1 cellular context compared by ENCODE assay signal in genomic region chr9:33391111-33391771, GRCh38.
A peak's percentile ranks its signal among the peaks of the same experiment; 100 is the strongest.
TF ChIP-seq lines count a peak whose summit lies in the region.
"Not testable (repeated sequence)": the region's sequence is repeated elsewhere in the genome, so short reads cannot be mapped to it uniquely, and the experiment has no call there.

No MANE protein-coding gene starts in this region.

TF ChIP-seq in HepG2, 621 proteins besides CTCF, POLR2A, EP300 and RAD21 (continued from another document and continues in another):
- TF ChIP-seq, protein P1, sequence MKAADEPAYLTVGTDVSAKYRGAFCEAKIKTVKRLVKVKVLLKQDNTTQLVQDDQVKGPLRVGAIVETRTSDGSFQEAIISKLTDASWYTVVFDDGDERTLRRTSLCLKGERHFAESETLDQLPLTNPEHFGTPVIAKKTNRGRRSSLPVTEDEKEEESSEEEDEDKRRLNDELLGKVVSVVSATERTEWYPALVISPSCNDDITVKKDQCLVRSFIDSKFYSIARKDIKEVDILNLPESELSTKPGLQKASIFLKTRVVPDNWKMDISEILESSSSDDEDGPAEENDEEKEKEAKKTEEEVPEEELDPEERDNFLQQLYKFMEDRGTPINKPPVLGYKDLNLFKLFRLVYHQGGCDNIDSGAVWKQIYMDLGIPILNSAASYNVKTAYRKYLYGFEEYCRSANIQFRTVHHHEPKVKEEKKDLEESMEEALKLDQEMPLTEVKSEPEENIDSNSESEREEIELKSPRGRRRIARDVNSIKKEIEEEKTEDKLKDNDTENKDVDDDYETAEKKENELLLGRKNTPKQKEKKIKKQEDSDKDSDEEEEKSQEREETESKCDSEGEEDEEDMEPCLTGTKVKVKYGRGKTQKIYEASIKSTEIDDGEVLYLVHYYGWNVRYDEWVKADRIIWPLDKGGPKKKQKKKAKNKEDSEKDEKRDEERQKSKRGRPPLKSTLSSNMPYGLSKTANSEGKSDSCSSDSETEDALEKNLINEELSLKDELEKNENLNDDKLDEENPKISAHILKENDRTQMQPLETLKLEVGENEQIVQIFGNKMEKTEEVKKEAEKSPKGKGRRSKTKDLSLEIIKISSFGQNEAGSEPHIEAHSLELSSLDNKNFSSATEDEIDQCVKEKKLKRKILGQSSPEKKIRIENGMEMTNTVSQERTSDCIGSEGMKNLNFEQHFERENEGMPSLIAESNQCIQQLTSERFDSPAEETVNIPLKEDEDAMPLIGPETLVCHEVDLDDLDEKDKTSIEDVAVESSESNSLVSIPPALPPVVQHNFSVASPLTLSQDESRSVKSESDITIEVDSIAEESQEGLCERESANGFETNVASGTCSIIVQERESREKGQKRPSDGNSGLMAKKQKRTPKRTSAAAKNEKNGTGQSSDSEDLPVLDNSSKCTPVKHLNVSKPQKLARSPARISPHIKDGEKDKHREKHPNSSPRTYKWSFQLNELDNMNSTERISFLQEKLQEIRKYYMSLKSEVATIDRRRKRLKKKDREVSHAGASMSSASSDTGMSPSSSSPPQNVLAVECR (CRISPR knock-in tag; IDR thresholded peaks at IDR 0.05; ENCODE audit: borderline replicate concordance): peak; percentile 81; the same call in 1 of the 2 replicates
- TF ChIP-seq SIX4 (CRISPR knock-in tag; IDR thresholded peaks at IDR 0.05) (peak; percentile 25; the same call in 1 of the 2 replicates), PAXIP1 (CRISPR knock-in tag; conservative IDR thresholded peaks at IDR 0.05) (peak; percentile 88), ZNF598 (CRISPR knock-in tag; IDR thresholded peaks at IDR 0.05; ENCODE audit: borderline replicate concordance) (peak; percentile 36; the same call in 1 of the 2 replicates), ELF3 (CRISPR knock-in tag; IDR thresholded peaks at IDR 0.05) (peak; percentile 66; the same call in 1 of the 2 replicates), FOXK2 (IDR thresholded peaks at IDR 0.05) (peak; percentile 67), DRAP1 (CRISPR knock-in tag; IDR thresholded peaks at IDR 0.05) (0 out of 2 replicates have a peak, but pooled peaks have one; percentile 27), MYPOP (CRISPR knock-in tag; IDR thresholded peaks at IDR 0.05) (0 out of 2 replicates have a peak, but pooled peaks have one; percentile 30), RARA (CRISPR knock-in tag; IDR thresholded peaks at IDR 0.05) (peak; percentile 77), ZNF788 (CRISPR knock-in tag; IDR thresholded peaks at IDR 0.05; ENCODE audit: borderline replicate concordance) (peak; percentile 82; the same call in 1 of the 2 replicates), ZNF292 (CRISPR knock-in tag; IDR thresholded peaks at IDR 0.05; ENCODE audit: borderline replicate concordance, low read depth) (peak; percentile 75; the same call in 1 of the 2 replicates), KLF16 (CRISPR knock-in tag; IDR thresholded peaks at IDR 0.05) (peak in 1 of 2 experiments; percentile 59; a peak in 2 of 4 replicates), FOXP1 (CRISPR knock-in tag; IDR thresholded peaks at IDR 0.05) (peak; percentile 46), PITX1 (CRISPR knock-in tag; IDR thresholded peaks at IDR 0.05) (0 out of 2 replicates have a peak, but pooled peaks have one; percentile 6), ERF (CRISPR knock-in tag; IDR thresholded peaks at IDR 0.05) (0 out of 2 replicates have a peak, but pooled peaks have one; percentile 53), HNF4A (CRISPR knock-in tag; IDR thresholded peaks at IDR 0.05) (peak; percentile 70), ZNF331 (CRISPR knock-in tag; IDR thresholded peaks at IDR 0.05) (0 out of 2 replicates have a peak, but pooled peaks have one; percentile 34), RCOR2 (CRISPR knock-in tag; IDR thresholded peaks at IDR 0.05) (0 out of 2 replicates have a peak, but pooled peaks have one; percentile 25), BCL6 (CRISPR knock-in tag; IDR thresholded peaks at IDR 0.05) (peak; percentile 42; the same call in 1 of the 2 replicates), ZNF563 (CRISPR knock-in tag; IDR thresholded peaks at IDR 0.05) (0 out of 2 replicates have a peak, but pooled peaks have one; percentile 47), TFAP4 (IDR thresholded peaks at IDR 0.05; ENCODE audit: borderline replicate concordance, low read depth) (peak; percentile 98), RFX5 (IDR thresholded peaks at IDR 0.05; ENCODE audit: low read depth, low read length) (peak; percentile 34; the same call in 1 of the 2 replicates), CEBPG (CRISPR knock-in tag; IDR thresholded peaks at IDR 0.05) (peak; percentile 36; the same call in 1 of the 2 replicates), ZNF746 (CRISPR knock-in tag; IDR thresholded peaks at IDR 0.05) (peak; percentile 27; the same call in 1 of the 2 replicates), HDAC2 (CRISPR knock-in tag; IDR thresholded peaks at IDR 0.05) (peak; percentile 54), HNF1B (CRISPR knock-in tag; IDR thresholded peaks at IDR 0.05) (peak; percentile 87), TFE3 (CRISPR knock-in tag; IDR thresholded peaks at IDR 0.05) (peak; percentile 96), ESRRA (CRISPR knock-in tag; IDR thresholded peaks at IDR 0.05; ENCODE audit: low read depth) (0 out of 2 replicates have a peak, but pooled peaks have one; percentile 37), ARNTL (CRISPR knock-in tag; IDR thresholded peaks at IDR 0.05) (peak; percentile 97)
- TF ChIP-seq, protein P2, sequence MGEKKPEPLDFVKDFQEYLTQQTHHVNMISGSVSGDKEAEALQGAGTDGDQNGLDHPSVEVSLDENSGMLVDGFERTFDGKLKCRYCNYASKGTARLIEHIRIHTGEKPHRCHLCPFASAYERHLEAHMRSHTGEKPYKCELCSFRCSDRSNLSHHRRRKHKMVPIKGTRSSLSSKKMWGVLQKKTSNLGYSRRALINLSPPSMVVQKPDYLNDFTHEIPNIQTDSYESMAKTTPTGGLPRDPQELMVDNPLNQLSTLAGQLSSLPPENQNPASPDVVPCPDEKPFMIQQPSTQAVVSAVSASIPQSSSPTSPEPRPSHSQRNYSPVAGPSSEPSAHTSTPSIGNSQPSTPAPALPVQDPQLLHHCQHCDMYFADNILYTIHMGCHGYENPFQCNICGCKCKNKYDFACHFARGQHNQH (CRISPR knock-in tag; IDR thresholded peaks at IDR 0.05): peak; percentile 63; the same call in 1 of the 2 replicates
- not testable (repeated sequence) for TF ChIP-seq FOXP1 (IDR thresholded peaks at IDR 0.05)
- TF ChIP-seq, protein P3, sequence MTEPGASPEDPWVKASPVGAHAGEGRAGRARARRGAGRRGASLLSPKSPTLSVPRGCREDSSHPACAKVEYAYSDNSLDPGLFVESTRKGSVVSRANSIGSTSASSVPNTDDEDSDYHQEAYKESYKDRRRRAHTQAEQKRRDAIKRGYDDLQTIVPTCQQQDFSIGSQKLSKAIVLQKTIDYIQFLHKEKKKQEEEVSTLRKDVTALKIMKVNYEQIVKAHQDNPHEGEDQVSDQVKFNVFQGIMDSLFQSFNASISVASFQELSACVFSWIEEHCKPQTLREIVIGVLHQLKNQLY (CRISPR knock-in tag; IDR thresholded peaks at IDR 0.05): peak; percentile 70; the same call in 1 of the 2 replicates
- TF ChIP-seq, protein P4, sequence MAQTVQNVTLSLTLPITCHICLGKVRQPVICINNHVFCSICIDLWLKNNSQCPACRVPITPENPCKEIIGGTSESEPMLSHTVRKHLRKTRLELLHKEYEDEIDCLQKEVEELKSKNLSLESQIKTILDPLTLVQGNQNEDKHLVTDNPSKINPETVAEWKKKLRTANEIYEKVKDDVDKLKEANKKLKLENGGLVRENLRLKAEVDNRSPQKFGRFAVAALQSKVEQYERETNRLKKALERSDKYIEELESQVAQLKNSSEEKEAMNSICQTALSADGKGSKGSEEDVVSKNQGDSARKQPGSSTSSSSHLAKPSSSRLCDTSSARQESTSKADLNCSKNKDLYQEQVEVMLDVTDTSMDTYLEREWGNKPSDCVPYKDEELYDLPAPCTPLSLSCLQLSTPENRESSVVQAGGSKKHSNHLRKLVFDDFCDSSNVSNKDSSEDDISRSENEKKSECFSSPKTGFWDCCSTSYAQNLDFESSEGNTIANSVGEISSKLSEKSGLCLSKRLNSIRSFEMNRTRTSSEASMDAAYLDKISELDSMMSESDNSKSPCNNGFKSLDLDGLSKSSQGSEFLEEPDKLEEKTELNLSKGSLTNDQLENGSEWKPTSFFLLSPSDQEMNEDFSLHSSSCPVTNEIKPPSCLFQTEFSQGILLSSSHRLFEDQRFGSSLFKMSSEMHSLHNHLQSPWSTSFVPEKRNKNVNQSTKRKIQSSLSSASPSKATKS (CRISPR knock-in tag; IDR thresholded peaks at IDR 0.05): 0 out of 2 replicates have a peak, but pooled peaks have one; percentile 17
- TF ChIP-seq, protein P5, sequence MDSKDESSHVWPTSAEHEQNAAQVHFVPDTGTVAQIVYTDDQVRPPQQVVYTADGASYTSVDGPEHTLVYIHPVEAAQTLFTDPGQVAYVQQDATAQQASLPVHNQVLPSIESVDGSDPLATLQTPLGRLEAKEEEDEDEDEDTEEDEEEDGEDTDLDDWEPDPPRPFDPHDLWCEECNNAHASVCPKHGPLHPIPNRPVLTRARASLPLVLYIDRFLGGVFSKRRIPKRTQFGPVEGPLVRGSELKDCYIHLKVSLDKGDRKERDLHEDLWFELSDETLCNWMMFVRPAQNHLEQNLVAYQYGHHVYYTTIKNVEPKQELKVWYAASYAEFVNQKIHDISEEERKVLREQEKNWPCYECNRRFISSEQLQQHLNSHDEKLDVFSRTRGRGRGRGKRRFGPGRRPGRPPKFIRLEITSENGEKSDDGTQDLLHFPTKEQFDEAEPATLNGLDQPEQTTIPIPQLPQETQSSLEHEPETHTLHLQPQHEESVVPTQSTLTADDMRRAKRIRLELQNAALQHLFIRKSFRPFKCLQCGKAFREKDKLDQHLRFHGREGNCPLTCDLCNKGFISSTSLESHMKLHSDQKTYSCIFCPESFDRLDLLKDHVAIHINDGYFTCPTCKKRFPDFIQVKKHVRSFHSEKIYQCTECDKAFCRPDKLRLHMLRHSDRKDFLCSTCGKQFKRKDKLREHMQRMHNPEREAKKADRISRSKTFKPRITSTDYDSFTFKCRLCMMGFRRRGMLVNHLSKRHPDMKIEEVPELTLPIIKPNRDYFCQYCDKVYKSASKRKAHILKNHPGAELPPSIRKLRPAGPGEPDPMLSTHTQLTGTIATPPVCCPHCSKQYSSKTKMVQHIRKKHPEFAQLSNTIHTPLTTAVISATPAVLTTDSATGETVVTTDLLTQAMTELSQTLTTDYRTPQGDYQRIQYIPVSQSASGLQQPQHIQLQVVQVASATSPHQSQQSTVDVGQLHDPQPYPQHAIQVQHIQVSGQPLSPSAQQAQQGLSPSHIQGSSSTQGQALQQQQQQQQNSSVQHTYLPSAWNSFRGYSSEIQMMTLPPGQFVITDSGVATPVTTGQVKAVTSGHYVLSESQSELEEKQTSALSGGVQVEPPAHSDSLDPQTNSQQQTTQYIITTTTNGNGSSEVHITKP (CRISPR knock-in tag; IDR thresholded peaks at IDR 0.05; ENCODE audit: low read depth): peak; percentile 99
